Comparison of ENCODE assay signal across 34 cellular contexts in the genomic region with DNA sequence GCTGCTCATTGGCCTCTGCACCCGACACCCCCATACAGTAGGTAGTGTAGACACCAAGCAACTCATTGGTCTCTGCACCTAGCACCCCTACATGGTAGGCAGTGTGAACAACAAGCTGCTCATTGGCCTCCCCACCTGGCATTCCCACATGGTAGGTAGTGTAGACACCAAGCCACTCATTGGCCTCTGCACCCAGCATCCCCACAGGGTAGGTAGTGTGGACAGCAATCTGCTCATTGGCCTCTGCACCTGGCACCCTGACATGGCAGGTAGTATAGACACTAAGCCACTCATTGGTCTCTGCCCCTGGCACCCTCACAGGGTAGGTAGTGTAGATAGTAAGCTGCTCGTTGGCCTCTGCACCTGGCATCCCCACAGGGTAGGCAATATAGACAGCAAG.
"Had no signal": no experiment of that assay in that cellular context is flagged by ENCODE, and none has a peak within 500 bp of the region (broad histone marks: within the 10 kb centered on the region; RNA-seq: fewer than 3 reads in every experiment).

No MANE protein-coding gene starts in this region.

- H3K4me1 ChIP-seq: Peyer's patch, SJSA1 had no signal

- H3K27ac Mint-ChIP-seq: activated CD4-positive, alpha-beta T cell treated with anti-CD3 and anti-CD28 coated beads for 36 hours; activated CD4-positive, alpha-beta T cell treated with anti-CD3 and anti-CD28 coated beads, Interleukin-2, amount 10 ng/mL, durations not matched to agents 7 days and 5 days; activated CD8-positive, alpha-beta T cell treated with anti-CD3 and anti-CD28 coated beads, Interleukin-2, amount 10 ng/mL, durations not matched to agents 7 days and 5 days; activated naive CD4-positive, alpha-beta T cell treated with anti-CD3 and anti-CD28 coated beads, Interleukin-2, amount 50 U/mL, for 24 hours; activated T-cell treated with anti-CD3 and anti-CD28 coated beads, Interleukin-2, amount 50 U/mL, for 24 hours; activated T-helper 2 cell treated with anti-CD3 and anti-CD28 coated beads, Interferon-gamma antibody, Interleukin-2, Interleukin-4, amounts not matched to agents 10 μg/mL and 5 μg/mL and 100 μg/mL, durations not matched to agents 14 hours and 24 hours and 36 hours; brain; T-helper 1 cell treated with Interleukin-12 subunit alpha and Interleukin-12 subunit beta and Interleukin-4 antibody, amounts not matched to agents 30 μg/mL and 1 μg/mL, for 36 hours; T-helper 2 cell treated with Interferon-gamma antibody and Interleukin-4, amounts not matched to agents 5 μg/mL and 100 μg/mL, for 36 hours; WTC11 had no signal

- H3K27ac ChIP-seq: Peyer's patch, SJSA1 had no signal

- H3K27me3 Mint-ChIP-seq: activated CD4-positive, alpha-beta T cell treated with anti-CD3 and anti-CD28 coated beads for 36 hours; activated naive CD4-positive, alpha-beta T cell treated with anti-CD3 and anti-CD28 coated beads, Interleukin-2, amount 50 U/mL, for 24 hours; activated T-cell treated with anti-CD3 and anti-CD28 coated beads, Interleukin-2, amount 50 U/mL, for 24 hours; brain had no signal

- H3K4me2 ChIP-seq: SK-N-SH had no signal

- H3K9me3 ChIP-seq: MG63, SJSA1, SK-N-SH had no signal

- ATAC-seq: activated CD4-positive, alpha-beta T cell treated with anti-CD3 and anti-CD28 coated beads for 36 hours; activated CD4-positive, CD25-positive, alpha-beta regulatory T cell treated with anti-CD3 and anti-CD28 coated beads, Interleukin-2, amount 50 U/mL, for 24 hours; activated CD8-positive, alpha-beta T cell treated with anti-CD3 and anti-CD28 coated beads, Interleukin-2, amount 10 ng/mL, durations not matched to agents 7 days and 5 days; PC-3; WTC11 had no signal

- H3K9ac ChIP-seq: SK-N-SH had no signal

- H3K36me3 Mint-ChIP-seq: activated naive CD4-positive, alpha-beta T cell treated with anti-CD3 and anti-CD28 coated beads, Interleukin-2, amount 50 U/mL, for 24 hours; brain had no signal

- DNase-seq: activated CD4-positive, alpha-beta T cell treated with anti-CD3 and anti-CD28 coated beads for 36 hours; activated CD4-positive, alpha-beta T cell treated with anti-CD3 and anti-CD28 coated beads, Interleukin-2, amount 10 ng/mL, durations not matched to agents 7 days and 5 days; activated CD4-positive, alpha-beta T cell treated with anti-CD3 and anti-CD28 coated beads, Interleukin-2, amount 50 U/mL, for 48 hours; activated CD8-positive, alpha-beta T cell treated with anti-CD3 and anti-CD28 coated beads, Interleukin-2, amount 10 ng/mL, durations not matched to agents 7 days and 5 days; activated gamma-delta T cell; activated naive CD4-positive, alpha-beta T cell treated with Interleukin-2 at 50 U/mL for 16 hours; activated T-cell treated with anti-CD3 and anti-CD28 coated beads, Interleukin-2, amount 50 U/mL, for 24 hours; anterior cingulate cortex; Karpas-422; KBM-7; MG63; NCI-H1048; NCI-H1436 treated with DMSO at 0.1 percent for 48 hours; NCI-H1694 treated with DMSO at 0.1 percent for 48 hours; NCI-H2029; NCI-H2107; NCI-H2171; NCI-H510A; NCI-H526; NCI-H748 treated with DMSO at 0.1 percent for 48 hours; NK-92 treated with Interleukin-12 subunit alpha and Interleukin-12 subunit beta, amount 100 ng/mL, for 24 hours; PC-3; Peyer's patch; RPMI8226; SHP77 treated with DMSO at 0.1 percent for 48 hours; SK-N-SH had no signal

- H3K4me1 Mint-ChIP-seq: activated CD4-positive, alpha-beta T cell treated with anti-CD3 and anti-CD28 coated beads for 36 hours; activated naive CD4-positive, alpha-beta T cell treated with anti-CD3 and anti-CD28 coated beads, Interleukin-2, amount 50 U/mL, for 24 hours; WTC11 had no signal

- H3K27me3 ChIP-seq: MG63, Peyer's patch, SJSA1 had no signal

- H3K36me3 ChIP-seq: MG63, Peyer's patch, SJSA1 had no signal

- H3K4me3 Mint-ChIP-seq: activated CD4-positive, alpha-beta T cell treated with anti-CD3 and anti-CD28 coated beads for 36 hours; activated CD4-positive, alpha-beta T cell treated with anti-CD3 and anti-CD28 coated beads, Interleukin-2, amount 10 ng/mL, durations not matched to agents 7 days and 5 days; activated CD8-positive, alpha-beta T cell treated with anti-CD3 and anti-CD28 coated beads, Interleukin-2, amount 10 ng/mL, durations not matched to agents 7 days and 5 days; activated naive CD4-positive, alpha-beta T cell treated with anti-CD3 and anti-CD28 coated beads, Interleukin-2, amount 50 U/mL, for 24 hours; activated T-cell treated with anti-CD3 and anti-CD28 coated beads, Interleukin-2, amount 50 U/mL, for 24 hours; brain; T-helper 1 cell treated with Interleukin-12 subunit alpha and Interleukin-12 subunit beta and Interleukin-4 antibody, amounts not matched to agents 30 μg/mL and 1 μg/mL, for 36 hours; T-helper 2 cell treated with Interferon-gamma antibody and Interleukin-4, amounts not matched to agents 5 μg/mL and 100 μg/mL, for 36 hours; WTC11 had no signal

- H3K4me3 ChIP-seq: MG63, Peyer's patch, SJSA1 had no signal
